Comparison of ENCODE assay signal across 16 cellular contexts in the genomic region with DNA sequence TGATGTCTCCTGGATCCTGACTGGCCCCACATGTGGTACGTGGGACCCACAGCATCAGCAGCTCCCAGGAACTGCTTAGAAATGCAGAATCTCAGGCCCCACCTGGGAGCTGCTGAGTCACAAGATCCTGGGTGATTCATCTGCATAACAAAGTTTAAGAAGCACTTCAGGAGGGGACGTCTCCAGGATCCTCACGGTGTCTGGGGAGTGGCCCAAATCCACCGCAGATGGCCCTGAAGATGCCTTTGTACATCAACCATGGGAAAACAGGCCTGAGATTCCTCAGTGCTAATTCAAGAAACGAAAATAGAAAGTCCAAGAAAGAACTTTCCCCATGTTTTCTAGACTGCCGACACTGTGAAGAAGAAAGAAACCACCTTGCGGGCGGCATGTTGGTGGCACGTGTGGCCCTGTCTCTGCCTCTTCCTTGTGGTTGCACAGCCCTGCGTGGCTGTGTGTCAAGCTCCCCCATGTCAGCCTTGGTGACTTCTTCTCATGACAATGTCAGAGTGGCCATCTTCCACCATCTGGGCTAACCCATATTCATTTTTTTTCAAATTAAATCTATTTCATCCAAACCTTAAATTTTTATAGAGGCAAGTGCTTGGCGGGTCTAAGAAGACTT. TPM values are rescaled to one million over a fixed set of nuclear protein-coding genes. Genes with fewer than 3 reads are reported as not detected.
DNase-seq lines count a peak whose midpoint lies in the region; ATAC-seq, FAIRE-seq and TF ChIP-seq lines count a peak whose summit lies in the region.
"Had no signal": no experiment of that assay in that cellular context is flagged by ENCODE, and none has a peak within 500 bp of the region (broad histone marks: within the 10 kb centered on the region; RNA-seq: fewer than 3 reads in every experiment).

No MANE protein-coding gene starts in this region.

- FAIRE-seq in GM12878 (lab: Jason Lieb, UNC) = no peak

- TF ChIP-seq RAD21 in GM12878 (IDR thresholded peaks at IDR 0.05; ENCODE audit: insufficient read depth, low read depth, low read length) = no peak

- H3K79me2 ChIP-seq in GM12878 (ENCODE audit: control insufficient read depth, insufficient read depth, low read length) = no peaks in the 10 kb centered on the region; the same call in 1 of the 2 replicates

- H4K20me1 ChIP-seq in GM12878 (ENCODE audit: control insufficient read depth, insufficient read depth) = 0 out of 2 replicates have a peak, but pooled peaks cover 2% of the 10 kb centered on the region

- H2AFZ ChIP-seq in GM12878 (ENCODE audit: control insufficient read depth, low read depth, low read length) = no peak overlapping the region

- H3K9me3 Mint-ChIP-seq in nephron = no peaks in the 10 kb centered on the region
- no peaks in the 10 kb centered on the region for H3K9me3 Mint-ChIP-seq in natural killer cell
- H3K9me3 Mint-ChIP-seq: immature natural killer cell had no signal

- H3K36me3 ChIP-seq in GM12878 (ENCODE audit: control insufficient read depth in 2 of 2, insufficient read depth in 2 of 2, low read length in 1 of 2) (peaks cover 2% of the 10 kb centered on the region in 2 experiments; a peak in 2 of 4 replicates), testis (ENCODE audit: low read depth, missing control alignments) (no peaks in the 10 kb centered on the region)

- H3K9me3 ChIP-seq in GM12878 (replicated peaks; ENCODE audit: control insufficient read depth, insufficient read depth, low read length) (no peaks in the 10 kb centered on the region; the same call in 1 of the 3 replicates), testis (no peaks in the 10 kb centered on the region)
- H3K9me3 ChIP-seq: suprapubic skin had no signal

- no TSS peak for BruUV-seq in GM12878 (replicated peaks; lab: Mats Ljungman, UMichigan)

- intact Hi-C loops in GM12878 (cut with micrococcal nuclease; ENCODE audit: unreplicated experiment) = loop anchor here (10.0 kb wide), 1 partner anchor 239 kb away; no protein-coding TSS in a partner anchor
- intact Hi-C loops in natural killer cell (cut with micrococcal nuclease) = no loop called here
- intact Hi-C loops in testis (cut with DNase I; ENCODE audit: low total_unique reads) = no loop called here

- no peak overlapping the region for H3K4me3 Mint-ChIP-seq in nephron
- no peak overlapping the region for H3K4me3 Mint-ChIP-seq in natural killer cell
- H3K4me3 Mint-ChIP-seq: immature natural killer cell had no signal

- no peak for ATAC-seq in GM12878
- ATAC-seq in natural killer cell = no peak
- no peak for ATAC-seq in HG02970 (IDR thresholded peaks at IDR 0.05; ENCODE audit: low FRiP score, unreplicated experiment)

- RAD21 ChIA-PET in GM12878 (lab: Charles Lee; ENCODE audit: unreplicated experiment) = no interaction called here

- POLR2A ChIA-PET in GM12878 (lab: Charles Lee) = no interaction called here

- TF ChIP-seq CTCF in GM12878 (IDR thresholded peaks at IDR 0.05 in 2 of 3, conservative IDR thresholded peaks at IDR 0.05 in 1 of 3; ENCODE audit: control insufficient read depth in 2 of 3, extremely low read depth in 1 of 3, insufficient read depth in 1 of 3, low read depth in 3 of 3, low read length in 3 of 3) (no peak), nephron (IDR thresholded peaks at IDR 0.05; ENCODE audit: unreplicated experiment in 3 of 3) (no peak), natural killer cell (IDR thresholded peaks at IDR 0.05) (no peak), testis (IDR thresholded peaks at IDR 0.05) (no peak)

- in situ Hi-C loops in GM12878 (cut with MboI) = no loop called here

- H3K9ac ChIP-seq in GM12878 (ENCODE audit: control insufficient read depth, insufficient read depth, low read length) = no peak overlapping the region

- H3K27me3 Mint-ChIP-seq in nephron (ENCODE audit: low read depth) = no peaks in the 10 kb centered on the region
- H3K27me3 Mint-ChIP-seq in natural killer cell (ENCODE audit: low read depth in 2 of 2) = no peaks in the 10 kb centered on the region

- H3K27me3 ChIP-seq in GM12878 (replicated peaks in 1 of 2; ENCODE audit: control insufficient read depth in 2 of 2, insufficient read depth in 2 of 2, low read length in 1 of 2) = no peaks in the 10 kb centered on the region
- no peaks in the 10 kb centered on the region for H3K27me3 ChIP-seq in testis
- H3K27me3 ChIP-seq: right atrium auricular region, suprapubic skin had no signal

- 88% methylated on average over 11 of the region's 11 CpGs for WGBS in GM12878 (ENCODE audit: insufficient coverage, insufficient replicate concordance, low lambda C conversion rate, missing lambda C conversion rate)
- 88 to 92% methylated on average over 11 of the region's 11 CpGs for WGBS in testis, 2 donors

- H3K36me3 Mint-ChIP-seq in nephron (ENCODE audit: low read depth) (peaks cover 57% of the 10 kb centered on the region), natural killer cell (peaks cover 14% of the 10 kb centered on the region)

- no peak for TF ChIP-seq EP300 in GM12878 (IDR thresholded peaks at IDR 0.05; ENCODE audit: borderline replicate concordance in 1 of 2, control insufficient read depth in 1 of 2, low read depth in 2 of 2, low read length in 2 of 2)

- no peaks in the 10 kb centered on the region; the same call in 1 of the 2 replicates for H3K4me1 ChIP-seq in GM12878 (ENCODE audit: control insufficient read depth, insufficient read depth, low read length)
- H3K4me1 ChIP-seq in testis = peaks cover 5% of the 10 kb centered on the region

- CTCF ChIA-PET in GM12878 (lab: Yijun Ruan, JAX) = interaction anchor here (0.6 to 1.7 kb wide), 9 partner anchors 10 to 364 kb away, joined by 3 to 6 read pairs (median 4); no protein-coding TSS in a partner anchor

- peaks cover 71% of the 10 kb centered on the region for H3K4me1 Mint-ChIP-seq in nephron
- H3K4me1 Mint-ChIP-seq in natural killer cell = peaks cover 47 to 50% of the 10 kb centered on the region in 2 donors

- SMC1A ChIA-PET in GM12878 (lab: Charles Lee; ENCODE audit: uncharacterized antibody, unreplicated experiment) = interaction anchor here (1.4 kb wide), 1 partner anchor 9 kb away, joined by 3 read pairs; no protein-coding TSS in a partner anchor

- H3K4me3 ChIP-seq in GM12878 (no peak overlapping the region), testis (no peak overlapping the region)
- H3K4me3 ChIP-seq: right atrium auricular region, suprapubic skin had no signal

- H3K27ac ChIP-seq in GM12878 (ENCODE audit: control insufficient read depth, insufficient read depth) (no peak overlapping the region), testis (no peak overlapping the region)
- H3K27ac ChIP-seq: right atrium auricular region, suprapubic skin had no signal

- TF ChIP-seq POLR2A in GM12878 (IDR thresholded peaks at IDR 0.05; ENCODE audit: low read depth, low read length) = no peak
- no peak for TF ChIP-seq POLR2A in testis (IDR thresholded peaks at IDR 0.05)

- H3K4me2 ChIP-seq in GM12878 (ENCODE audit: control insufficient read depth, insufficient read depth) = no peak overlapping the region

- peak; percentile 51 for DNase-seq in ELF-1 (ENCODE audit: low read depth, low spot score)
- peak; percentile 49 for DNase-seq in HT1080 (ENCODE audit: low read depth)
- peak; percentile 11 for DNase-seq in GM12878 (ENCODE audit: low read depth, low spot score)
- DNase-seq in natural killer cell = no peak
- no peak for DNase-seq in activated CD8-positive, alpha-beta memory T cell treated with anti-CD3 and anti-CD28 coated beads for 24 hours
- DNase-seq in testis = no peak
- DNase-seq: activated CD4-positive, alpha-beta T cell treated with anti-CD3 and anti-CD28 coated beads, Interleukin-2, amount 50 U/mL, for 1 hour; activated naive CD4-positive, alpha-beta T cell; immature natural killer cell; Karpas-422; NCI-H1930; NK-92 treated with Interleukin-12 subunit alpha and Interleukin-12 subunit beta, amount 100 ng/mL, for 24 hours had no signal

- H3K27ac Mint-ChIP-seq in nephron (peak overlapping the region in 2 of 3 experiments; percentile 26 to 39), natural killer cell (peak overlapping the region in 1 of 2 donors; percentile 58)

RNA-seq across cellular contexts. Expression of a gene that starts 26.1 kb away (rescaled TPM):
- 91.4 and 106 TPM in 2 replicates for total RNA-seq in HT1080 (2014; rRNA removed; shearing (Covaris generic))
- 35.4 and 36.3 TPM in 2 replicates for polyA plus RNA-seq in HT1080 (2015; cell fraction: cytosol; rRNA removed)
- polyA plus RNA-seq in HT1080 (2015; cell fraction: nucleus; rRNA removed) = 292 and 317 TPM in 2 replicates
- 51.6 and 53.5 TPM in 2 replicates for total RNA-seq in GM12878 (2013; cell fraction: nucleolus; rRNA removed)
- 24.4 and 25.4 TPM in 2 replicates for total RNA-seq in GM12878 (2014; rRNA removed)
- total RNA-seq in GM12878 (2014; rRNA removed; fragmentation: Illumina TruSeq; extraction: Trizol) = 22.8 and 26.4 TPM in 2 replicates
- 50.0 and 57.4 TPM in 2 replicates for total RNA-seq in GM12878 (2021)
- polyA plus RNA-seq in GM12878 (2011; ENCODE audit: low read depth) = 19.5 TPM
- polyA plus RNA-seq in GM12878 (2011; rRNA removed) = 8.9 and 12.9 TPM in 2 replicates
- polyA plus RNA-seq in GM12878 (2011; cell fraction: cytosol; rRNA removed) = 12.1 and 13.5 TPM in 2 replicates
- polyA plus RNA-seq in GM12878 (2011; cell fraction: nucleus; rRNA removed) = 23.3 and 33.9 TPM in 2 replicates
- polyA plus RNA-seq in GM12878 (2012) = 34.7 and 39.7 TPM in 2 replicates
- polyA plus RNA-seq in GM12878 (2014; fragmentation: Illumina TruSeq; extraction: Trizol) = 20.4 and 28.3 TPM in 2 replicates
- 1 to 10 TPM; 1.2 to 2.4 TPM for polyA plus RNA-seq in GM12878 (2014; fragmentation: Nextera tagmentation; extraction: Ambion mirVana)
- 24.6 and 24.8 TPM in 2 replicates for polyA plus RNA-seq in GM12878 (2014; rRNA removed)
- 10 to 100 TPM; 20.0 to 24.5 TPM for polyA plus RNA-seq in GM12878 (2016; fragmentation: Nextera tagmentation; extraction: Ambion mirVana)
- polyA minus RNA-seq in GM12878 (2011; rRNA and poly(A)+ RNA removed) = 8.6 and 18.9 TPM in 2 replicates
- 12.0 and 13.6 TPM in 2 replicates for polyA minus RNA-seq in GM12878 (2011; cell fraction: cytosol; rRNA and poly(A)+ RNA removed)
- polyA minus RNA-seq in GM12878 (2011; cell fraction: nucleus; rRNA and poly(A)+ RNA removed) = 11.1 and 22.3 TPM in 2 replicates
- 10 to 100 TPM; 88.3 to 95.4 (median 90.1) TPM for total RNA-seq in natural killer cell
- 100 to 1,000 TPM; 144 to 146 TPM for total RNA-seq in testis
- polyA plus RNA-seq in testis (ENCODE audit: insufficient read depth, low read depth, low replicate concordance) = 93.8 TPM

RNA-seq across cellular contexts. Expression of a gene that starts 43.8 kb away (rescaled TPM):
- not detected in 2 replicates for total RNA-seq in HT1080 (2014; rRNA removed; shearing (Covaris generic))
- not detected in 2 replicates for polyA plus RNA-seq in HT1080 (2015; cell fraction: cytosol; rRNA removed)
- not detected in 2 replicates for polyA plus RNA-seq in HT1080 (2015; cell fraction: nucleus; rRNA removed)
- not detected in 2 replicates for total RNA-seq in GM12878 (2013; cell fraction: nucleolus; rRNA removed)
- total RNA-seq in GM12878 (2014; rRNA removed) (not detected in 2 replicates), GM12878 (2014; rRNA removed; fragmentation: Illumina TruSeq; extraction: Trizol) (not detected in 2 replicates), GM12878 (2021) (not detected in 2 replicates), natural killer cell (not detected), testis (10 to 100 TPM; 29.5 to 60.2 TPM)
- not detected for polyA plus RNA-seq in GM12878 (2011; ENCODE audit: low read depth)
- polyA plus RNA-seq in GM12878 (2011; rRNA removed) (not detected in 2 replicates), GM12878 (2014; fragmentation: Illumina TruSeq; extraction: Trizol) (not detected in 2 replicates), GM12878 (2014; fragmentation: Nextera tagmentation; extraction: Ambion mirVana) (not detected), GM12878 (2014; rRNA removed) (not detected in 2 replicates), GM12878 (2016; fragmentation: Nextera tagmentation; extraction: Ambion mirVana) (not detected), testis (ENCODE audit: insufficient read depth, low read depth, low replicate concordance) (133 TPM)
- not detected in 2 replicates for polyA plus RNA-seq in GM12878 (2011; cell fraction: cytosol; rRNA removed)
- polyA plus RNA-seq in GM12878 (2011; cell fraction: nucleus; rRNA removed) = not detected in 2 replicates
- not detected in 2 replicates for polyA plus RNA-seq in GM12878 (2012)
- not detected in 2 replicates for polyA minus RNA-seq in GM12878 (2011; rRNA and poly(A)+ RNA removed)
- polyA minus RNA-seq in GM12878 (2011; cell fraction: cytosol; rRNA and poly(A)+ RNA removed) = not detected in 2 replicates
- not detected in 2 replicates for polyA minus RNA-seq in GM12878 (2011; cell fraction: nucleus; rRNA and poly(A)+ RNA removed)
- total RNA-seq: right atrium auricular region, suprapubic skin had no signal
- polyA plus RNA-seq: immature natural killer cell had no signal

Comparison
In these comparisons a context has a peak if more than half of its experiments do, and no peak if none do; other contexts are left out.
1. DNase-seq: peak in ELF-1 (single experiment), HT1080 (single experiment) and GM12878 (single experiment); none in natural killer cell (single experiment), activated CD8-positive, alpha-beta memory T cell treated with anti-CD3 and anti-CD28 coated beads for 24 hours (single experiment) and testis (single experiment).
2. RNA of a gene that starts 43.8 kb away (total RNA-seq): 29.5 to 60.2 TPM in testis; not detected in HT1080, not detected in GM12878 and not detected in natural killer cell; every median in the first group is over 10 times any median in the second.